In genomic region chr7:4776160-4776623, GRCh38 we compare ENCODE assay signal across 8 cellular contexts. TPM values are rescaled to one million over a fixed set of nuclear protein-coding genes. Genes with fewer than 3 reads are reported as not detected.
DNase-seq lines count a peak whose midpoint lies in the region; ATAC-seq, FAIRE-seq and TF ChIP-seq lines count a peak whose summit lies in the region.

No MANE protein-coding gene starts in this region.

- DNase-seq in activated naive CD8-positive, alpha-beta T cell treated with anti-CD3 and anti-CD28 coated beads, Interleukin-2, amount 10 ng/mL, durations not matched to agents 7 days and 5 days, result no peak
- no peak for DNase-seq in stomach
- DNase-seq in HPDE6-E6E7 (ENCODE audit: extremely low spot score), result no peak
- no peak for DNase-seq in GM19239 (ENCODE audit: insufficient read length, low spot score)
- no peak for DNase-seq in LoVo (ENCODE audit: low spot score)
- DNase-seq in DMS 273 treated with DMSO at 0.1 percent for 48 hours (lab: John Stamatoyannopoulos, UW), result no peak

- no peaks in the 10 kb centered on the region for H3K27me3 ChIP-seq in HUES48 (ENCODE audit: control insufficient read depth, insufficient read depth, low read length)
- no peaks in the 10 kb centered on the region for H3K27me3 ChIP-seq in iPS-20b (ENCODE audit: insufficient read depth, low read length)
- H3K27me3 ChIP-seq in stomach, result no peaks in the 10 kb centered on the region

- no peak for TF ChIP-seq EP300 in stomach (IDR thresholded peaks at IDR 0.05)

- no peak for ATAC-seq in activated naive CD8-positive, alpha-beta T cell treated with anti-CD3 and anti-CD28 coated beads, Interleukin-2, amount 10 ng/mL, durations not matched to agents 7 days and 5 days (ENCODE audit: low read depth)

- TF ChIP-seq POLR2A in stomach (IDR thresholded peaks at IDR 0.05), result no peak

- H3K9me3 Mint-ChIP-seq in activated naive CD8-positive, alpha-beta T cell treated with anti-CD3 and anti-CD28 coated beads, Interleukin-2, amount 10 ng/mL, durations not matched to agents 7 days and 5 days, result no peaks in the 10 kb centered on the region

- H3K27ac ChIP-seq in HUES48 (ENCODE audit: low read depth, low read length) (peak overlapping the region; percentile 50), iPS-20b (ENCODE audit: low read length) (no peak overlapping the region), stomach (peak overlapping the region; percentile 95 to 99 (median 96))

- intact Hi-C loops in stomach (cut with DNase I; ENCODE audit: low total_unique reads), result no loop called here

- H3K27ac Mint-ChIP-seq in activated naive CD8-positive, alpha-beta T cell treated with anti-CD3 and anti-CD28 coated beads, Interleukin-2, amount 10 ng/mL, durations not matched to agents 7 days and 5 days, result peak overlapping the region; percentile 99

- POLR2A ChIA-PET in activated naive CD8-positive, alpha-beta T cell treated with anti-CD3 and anti-CD28 coated beads, Interleukin-2, amount 10 ng/mL, durations not matched to agents 7 days and 5 days (lab: Charles Lee), result interaction anchor here (0.7 to 3.7 kb wide), 10 partner anchors 9 to 620 kb away, joined by 3 to 43 read pairs (median 8); no protein-coding TSS in a partner anchor

- TF ChIP-seq CTCF in stomach (IDR thresholded peaks at IDR 0.05), result no peak

- peak overlapping the region; percentile 99 for H3K4me3 Mint-ChIP-seq in activated naive CD8-positive, alpha-beta T cell treated with anti-CD3 and anti-CD28 coated beads, Interleukin-2, amount 10 ng/mL, durations not matched to agents 7 days and 5 days

- H3K36me3 Mint-ChIP-seq in activated naive CD8-positive, alpha-beta T cell treated with anti-CD3 and anti-CD28 coated beads, Interleukin-2, amount 10 ng/mL, durations not matched to agents 7 days and 5 days, result peaks cover 13% of the 10 kb centered on the region

- H3K9ac ChIP-seq in HUES48 (ENCODE audit: low read depth, low read length) (peak overlapping the region; percentile 70), iPS-20b (ENCODE audit: low read depth, low read length) (peak overlapping the region; percentile 86)

- H3K9me3 ChIP-seq in HUES48 (ENCODE audit: control insufficient read depth, insufficient read depth, low read length) (no peaks in the 10 kb centered on the region), iPS-20b (ENCODE audit: insufficient read depth, low read depth, low read length) (no peaks in the 10 kb centered on the region), stomach (no peaks in the 10 kb centered on the region)

- H3K36me3 ChIP-seq in HUES48 (ENCODE audit: control insufficient read depth, insufficient read depth, low read length) (peaks cover 2% of the 10 kb centered on the region), iPS-20b (ENCODE audit: insufficient read depth, low read depth, low read length) (peaks cover under 1% of the 10 kb centered on the region; the same call in 1 of the 2 replicates), stomach (peaks cover 5 to 27% (median 11%) of the 10 kb centered on the region in 4 donors)

- 28 to 38% (median 33%) methylated on average over 15 to 16 of the region's 16 CpGs for WGBS in stomach, 5 donors

- peak overlapping the region; percentile 84 for H3K4me3 ChIP-seq in HUES48 (ENCODE audit: low read depth, low read length)
- H3K4me3 ChIP-seq in iPS-20b (ENCODE audit: low read length), result peak overlapping the region; percentile 83
- H3K4me3 ChIP-seq in stomach, result peak overlapping the region; percentile 91 to 98 (median 94)

- no peaks in the 10 kb centered on the region for H3K27me3 Mint-ChIP-seq in activated naive CD8-positive, alpha-beta T cell treated with anti-CD3 and anti-CD28 coated beads, Interleukin-2, amount 10 ng/mL, durations not matched to agents 7 days and 5 days

- FAIRE-seq in GM19239 (lab: Jason Lieb, UNC), result no peak

- peaks cover 29% of the 10 kb centered on the region for H3K4me1 Mint-ChIP-seq in activated naive CD8-positive, alpha-beta T cell treated with anti-CD3 and anti-CD28 coated beads, Interleukin-2, amount 10 ng/mL, durations not matched to agents 7 days and 5 days

- 0 out of 2 replicates have a peak, but pooled peaks cover 4% of the 10 kb centered on the region for H3K4me1 ChIP-seq in HUES48 (ENCODE audit: control insufficient read depth, insufficient read depth, low read length)
- no peaks in the 10 kb centered on the region for H3K4me1 ChIP-seq in iPS-20b (ENCODE audit: insufficient read depth, low read length)
- peaks cover 21 to 54% (median 38%) of the 10 kb centered on the region in 4 donors for H3K4me1 ChIP-seq in stomach

RNA-seq across cellular contexts. Expression of gene AP5Z1, which starts 0.8 kb away (rescaled TPM):
- 10 to 100 TPM; 70.1 to 74.6 TPM for total RNA-seq in activated naive CD8-positive, alpha-beta T cell treated with anti-CD3 and anti-CD28 coated beads, Interleukin-2, amount 10 ng/mL, durations not matched to agents 7 days and 5 days
- 100 to 1,000 TPM in 1 of 5 donors, 10 to 100 TPM in 4; 11.6 to 140 (median 52.5) TPM for total RNA-seq in stomach
- 10 to 100 TPM; 34.7 to 43.7 (median 40.8) TPM for polyA plus RNA-seq in stomach
